8 cellular contexts compared by ENCODE assay signal in genomic region chr12:56266634-56267442, GRCh38. TPM values are rescaled to one million over a fixed set of nuclear protein-coding genes. Genes with fewer than 3 reads are reported as not detected.
DNase-seq lines count a peak whose midpoint lies in the region; TF ChIP-seq lines count a peak whose summit lies in the region.

TSS of gene COQ10A (plus strand) at chr12:56266942. CDS start at chr12:56267119, 177 bp downstream.

- H3K4me3 ChIP-seq in HFF-Myc (replicated peaks; ENCODE audit: low read depth, low read length) (peak within 1 kb of the TSS; percentile 56), SK-N-MC (peak within 1 kb of the TSS; percentile 96)

- peak; percentile 43 for TF ChIP-seq CTCF in GM10248 (IDR thresholded peaks at IDR 0.05; ENCODE audit: control extremely low read depth, extremely low read depth, low read depth, missing control alignments)
- TF ChIP-seq CTCF in HFF-Myc (IDR thresholded peaks at IDR 0.05; ENCODE audit: low read depth, low read length, missing control alignments) = peak; percentile 66

- CTCF ChIA-PET in GM10248 (lab: Yijun Ruan, JAX) = interaction anchor here (0.6 to 7.2 kb wide), 29 partner anchors 8 to 271 kb away, joined by 3 to 64 read pairs (median 4); partner anchors contain the start of genes ANKRD52, RNF41 and SMARCC2

- DNase-seq in GM10248 (ENCODE audit: extremely low spot score) (peak; percentile 94), HFF-Myc (ENCODE audit: extremely low read depth, low read depth) (peak; percentile 59), NAMALWA (ENCODE audit: low spot score) (peak; percentile 94), SK-N-MC (ENCODE audit: low read depth, low spot score) (no peak), glomerular endothelial cell (ENCODE audit: extremely low read depth, low read depth, low spot score) (peak; percentile 41), occipital lobe (lab: John Stamatoyannopoulos, UW) (peak; percentile 86)

- H3K9me3 Mint-ChIP-seq in activated naive CD4-positive, alpha-beta T cell treated with anti-CD3 and anti-CD28 coated beads, Interleukin-2, amount 50 U/mL, for 24 hours = no peaks in the 10 kb centered on the region

- no peaks in the 10 kb centered on the region for H3K27me3 Mint-ChIP-seq in activated naive CD4-positive, alpha-beta T cell treated with anti-CD3 and anti-CD28 coated beads, Interleukin-2, amount 50 U/mL, for 24 hours

- H3K4me3 Mint-ChIP-seq in activated naive CD4-positive, alpha-beta T cell treated with anti-CD3 and anti-CD28 coated beads, Interleukin-2, amount 50 U/mL, for 24 hours = peak within 1 kb of the TSS; percentile 93

- POLR2A ChIA-PET in GM10248 (lab: Yijun Ruan, JAX) = interaction anchor here (0.6 to 1.4 kb wide), 2 partner anchors 21 to 93 kb away, joined by 4 to 5 read pairs; partner anchors contain the start of gene STAT2

- H3K36me3 ChIP-seq in SK-N-MC (ENCODE audit: insufficient read depth, low read length) = peaks cover 18% of the 10 kb centered on the region

- H3K27ac ChIP-seq in SK-N-MC (no peak within 1 kb of the TSS), temporal lobe (ENCODE audit: low read depth, low read length) (peak within 1 kb of the TSS; percentile 77)

- no peaks in the 10 kb centered on the region for H3K9me3 ChIP-seq in SK-N-MC (ENCODE audit: low read depth, low read length)

- H3K9ac ChIP-seq in SK-N-MC (ENCODE audit: insufficient read length) = peak within 1 kb of the TSS; percentile 74

- peaks cover 3% of the 10 kb centered on the region for H3K36me3 Mint-ChIP-seq in activated naive CD4-positive, alpha-beta T cell treated with anti-CD3 and anti-CD28 coated beads, Interleukin-2, amount 50 U/mL, for 24 hours

- peak within 1 kb of the TSS; percentile 83 for H3K27ac Mint-ChIP-seq in activated naive CD4-positive, alpha-beta T cell treated with anti-CD3 and anti-CD28 coated beads, Interleukin-2, amount 50 U/mL, for 24 hours

- H3K4me1 Mint-ChIP-seq in activated naive CD4-positive, alpha-beta T cell treated with anti-CD3 and anti-CD28 coated beads, Interleukin-2, amount 50 U/mL, for 24 hours = peaks cover 22% of the 10 kb centered on the region

RNA-seq across cellular contexts. Expression of gene COQ10A, which starts in this region (rescaled TPM):
- total RNA-seq in glomerular endothelial cell = 9.2 and 15.9 TPM in 2 replicates
- 12.9 TPM for total RNA-seq in occipital lobe
- total RNA-seq in temporal lobe = 7.1 TPM
